ENCODE assay signal across 19 cellular contexts in the genomic region with DNA sequence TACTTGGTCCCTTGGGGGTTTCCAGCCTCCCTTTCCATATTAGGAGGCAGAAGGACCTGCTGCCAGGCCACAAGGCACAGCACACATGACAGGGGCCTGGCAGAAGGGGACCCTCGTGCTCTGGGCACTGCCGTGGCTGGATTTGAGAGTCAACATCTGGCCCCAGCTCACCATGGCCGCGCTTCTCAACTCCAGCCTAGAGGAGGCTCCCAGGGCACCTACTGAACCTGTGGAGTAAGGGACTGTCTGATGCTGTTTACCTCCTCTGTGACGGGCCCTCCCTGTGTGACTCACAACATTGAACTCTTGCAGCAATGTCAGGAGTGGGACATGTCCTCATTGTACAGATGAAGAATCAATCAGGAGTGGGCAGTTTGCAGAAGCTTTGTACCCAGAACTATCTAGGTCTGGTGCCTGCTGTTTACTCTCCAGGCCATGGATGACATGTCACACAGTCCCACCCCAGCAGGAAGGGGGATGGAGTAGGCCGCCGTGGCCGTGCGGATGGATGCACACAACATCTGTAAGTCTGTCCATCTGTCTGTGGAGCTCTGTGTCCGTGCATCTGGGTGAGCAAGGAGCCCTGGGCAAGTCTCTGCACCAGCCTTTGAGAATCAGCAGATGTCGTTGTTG.
DNase-seq lines count a peak whose midpoint lies in the region; ATAC-seq, FAIRE-seq and TF ChIP-seq lines count a peak whose summit lies in the region.
"Had no signal": no experiment of that assay in that cellular context is flagged by ENCODE, and none has a peak within 500 bp of the region (broad histone marks: within the 10 kb centered on the region; RNA-seq: fewer than 3 reads in every experiment).

No MANE protein-coding gene starts in this region.

- peaks cover 4% of the 10 kb centered on the region for H3F3A ChIP-seq in neural progenitor cell (ENCODE audit: low read depth)
- no peaks in the 10 kb centered on the region for H3F3A ChIP-seq in smooth muscle cell (ENCODE audit: low read depth)

- 91 to 96% methylated on average over 7 to 11 of the region's 11 CpGs for WGBS in endodermal cell (ENCODE audit: insufficient coverage in 1 of 2, insufficient read length in 1 of 2), 2 experiments
- WGBS in pancreas, 2 donors, result 65 to 73% methylated on average over 11 of the region's 11 CpGs
- 95% methylated on average over 11 of the region's 11 CpGs for WGBS in smooth muscle cell (ENCODE audit: low lambda C conversion rate)

- H3K4me1 Mint-ChIP-seq in endodermal cell, result no peaks in the 10 kb centered on the region
- H3K4me1 Mint-ChIP-seq in neural progenitor cell, result peaks cover 48% of the 10 kb centered on the region
- peaks cover 11% of the 10 kb centered on the region for H3K4me1 Mint-ChIP-seq in type B pancreatic cell (ENCODE audit: unreplicated experiment)
- H3K4me1 Mint-ChIP-seq: CD14-positive monocyte; CD4-positive, alpha-beta memory T cell had no signal

- H3K9me3 ChIP-seq in colonic mucosa (no peaks in the 10 kb centered on the region), endodermal cell (ENCODE audit: control insufficient read depth, low read length) (peaks cover 9% of the 10 kb centered on the region), neural progenitor cell (ENCODE audit: low read depth) (no peaks in the 10 kb centered on the region), pancreas (no peaks in the 10 kb centered on the region), smooth muscle cell (replicated peaks; ENCODE audit: low read depth) (no peaks in the 10 kb centered on the region)
- H3K9me3 ChIP-seq: HAP-1 had no signal

- H3K27me3 Mint-ChIP-seq in endodermal cell (ENCODE audit: insufficient read depth), result peaks cover 21% of the 10 kb centered on the region
- H3K27me3 Mint-ChIP-seq in neural progenitor cell (ENCODE audit: insufficient read depth, low read depth), result peaks cover 19% of the 10 kb centered on the region
- peaks cover 52% of the 10 kb centered on the region for H3K27me3 Mint-ChIP-seq in type B pancreatic cell

- no peaks in the 10 kb centered on the region for H3K27me3 ChIP-seq in colonic mucosa
- no peaks in the 10 kb centered on the region for H3K27me3 ChIP-seq in endodermal cell (ENCODE audit: control insufficient read depth, insufficient read depth, low read length, poor library complexity, severe bottlenecking)
- no peaks in the 10 kb centered on the region for H3K27me3 ChIP-seq in neural progenitor cell
- no peaks in the 10 kb centered on the region for H3K27me3 ChIP-seq in pancreas
- peaks cover 3% of the 10 kb centered on the region for H3K27me3 ChIP-seq in smooth muscle cell (ENCODE audit: low read depth)
- H3K27me3 ChIP-seq: BLaER1 had no signal

- peak; percentile 13 for DNase-seq in colonic mucosa
- DNase-seq in endodermal cell, result no peak
- no peak for DNase-seq in neural progenitor cell (ENCODE audit: low spot score)
- peak; percentile 58 for DNase-seq in type B pancreatic cell (ENCODE audit: extremely low spot score, unreplicated experiment)
- DNase-seq in pancreas, result no peak
- DNase-seq in effector CD4-positive, alpha-beta T cell, result no peak
- DNase-seq in smooth muscle cell (lab: John Stamatoyannopoulos, UW; ENCODE audit: unreplicated experiment), result no peak
- DNase-seq: 8988T; CD4-positive, alpha-beta memory T cell; DMS153; DMS79; GDM1; GM23248 had no signal

- H2AFZ ChIP-seq in neural progenitor cell (replicated peaks), result no peak overlapping the region
- no peak overlapping the region for H2AFZ ChIP-seq in smooth muscle cell (ENCODE audit: low read depth)
- H2AFZ ChIP-seq: GM23248 had no signal

- H3K27ac Mint-ChIP-seq in endodermal cell (no peak overlapping the region), neural progenitor cell (peak overlapping the region; percentile 33), type B pancreatic cell (no peak overlapping the region)
- H3K27ac Mint-ChIP-seq: CD14-positive monocyte; CD4-positive, alpha-beta memory T cell had no signal

- no peaks in the 10 kb centered on the region for H4K20me1 ChIP-seq in neural progenitor cell (ENCODE audit: low read depth)
- no peaks in the 10 kb centered on the region for H4K20me1 ChIP-seq in smooth muscle cell (ENCODE audit: low read depth)
- H4K20me1 ChIP-seq: BLaER1 had no signal

- H3K4me3 Mint-ChIP-seq in endodermal cell (no peak overlapping the region), neural progenitor cell (no peak overlapping the region), type B pancreatic cell (no peak overlapping the region)
- H3K4me3 Mint-ChIP-seq: CD14-positive monocyte; CD4-positive, alpha-beta memory T cell had no signal

- H3K36me3 Mint-ChIP-seq in endodermal cell (ENCODE audit: low read depth) (no peaks in the 10 kb centered on the region), neural progenitor cell (peaks cover 4% of the 10 kb centered on the region), type B pancreatic cell (no peaks in the 10 kb centered on the region)
- H3K36me3 Mint-ChIP-seq: CD14-positive monocyte; CD4-positive, alpha-beta memory T cell had no signal

- no peak for FAIRE-seq in pancreas (lab: Jason Lieb, UNC)
- FAIRE-seq: GM12892, GM18507 had no signal

- H3K9ac ChIP-seq in colonic mucosa (ENCODE audit: low read depth in 2 of 2, low read length in 2 of 2) (no peak overlapping the region), endodermal cell (ENCODE audit: extremely low read depth, low read length, poor library complexity, severe bottlenecking) (no peak overlapping the region), neural progenitor cell (no peak overlapping the region), smooth muscle cell (ENCODE audit: low read depth) (no peak overlapping the region)
- H3K9ac ChIP-seq: BLaER1, GM23248 had no signal

- H3K79me2 ChIP-seq in neural progenitor cell (ENCODE audit: low read depth), result no peaks in the 10 kb centered on the region
- H3K79me2 ChIP-seq in smooth muscle cell (ENCODE audit: low read depth), result no peaks in the 10 kb centered on the region

- H3K9me3 Mint-ChIP-seq in endodermal cell (peaks cover 26% of the 10 kb centered on the region), neural progenitor cell (peaks cover 19% of the 10 kb centered on the region), type B pancreatic cell (peaks cover 8% of the 10 kb centered on the region)

- no peak for ATAC-seq in pancreas
- ATAC-seq in GM21529 (IDR thresholded peaks at IDR 0.05; ENCODE audit: unreplicated experiment), result no peak

- H3K4me3 ChIP-seq in colonic mucosa (no peak overlapping the region), endodermal cell (ENCODE audit: low read length) (no peak overlapping the region), neural progenitor cell (no peak overlapping the region), pancreas (no peak overlapping the region), smooth muscle cell (no peak overlapping the region)
- H3K4me3 ChIP-seq: BLaER1, GM23248, HAP-1 had no signal

- H3K4me2 ChIP-seq in neural progenitor cell, result no peak overlapping the region
- no peak overlapping the region for H3K4me2 ChIP-seq in smooth muscle cell
- H3K4me2 ChIP-seq: BLaER1 had no signal

- H3K36me3 ChIP-seq in colonic mucosa (no peaks in the 10 kb centered on the region), endodermal cell (ENCODE audit: control insufficient read depth, insufficient read depth, low read length) (no peaks in the 10 kb centered on the region), neural progenitor cell (no peaks in the 10 kb centered on the region), pancreas (no peaks in the 10 kb centered on the region), smooth muscle cell (ENCODE audit: low read depth) (no peaks in the 10 kb centered on the region)
- H3K36me3 ChIP-seq: BLaER1, HAP-1 had no signal

- H3K27ac ChIP-seq in colonic mucosa, result no peak overlapping the region
- peak overlapping the region; percentile 7 for H3K27ac ChIP-seq in endodermal cell (ENCODE audit: low read depth, low read length)
- H3K27ac ChIP-seq in neural progenitor cell, result no peak overlapping the region
- no peak overlapping the region for H3K27ac ChIP-seq in pancreas
- H3K27ac ChIP-seq in smooth muscle cell (ENCODE audit: low read depth), result no peak overlapping the region
- H3K27ac ChIP-seq: BLaER1, GM23248 had no signal

- intact Hi-C loops in colonic mucosa (cut with DNase I), result no loop called here
- intact Hi-C loops in pancreas (cut with DNase I), result no loop called here

- TF ChIP-seq CTCF in colonic mucosa (IDR thresholded peaks at IDR 0.05) (no peak), endodermal cell (conservative IDR thresholded peaks at IDR 0.05) (no peak), neural progenitor cell (IDR thresholded peaks at IDR 0.05) (no peak), type B pancreatic cell (conservative IDR thresholded peaks at IDR 0.05) (no peak), pancreas (IDR thresholded peaks at IDR 0.05) (no peak), smooth muscle cell (IDR thresholded peaks at IDR 0.05; ENCODE audit: borderline replicate concordance, insufficient read depth, poor library complexity, severe bottlenecking) (no peak)

- no peaks in the 10 kb centered on the region for H3K4me1 ChIP-seq in colonic mucosa
- H3K4me1 ChIP-seq in endodermal cell (ENCODE audit: control insufficient read depth, insufficient read depth, low read length), result no peaks in the 10 kb centered on the region
- peaks cover 11% of the 10 kb centered on the region for H3K4me1 ChIP-seq in neural progenitor cell
- H3K4me1 ChIP-seq in pancreas, result no peaks in the 10 kb centered on the region
- no peaks in the 10 kb centered on the region for H3K4me1 ChIP-seq in smooth muscle cell (ENCODE audit: low read depth)
- H3K4me1 ChIP-seq: HAP-1 had no signal

Comparison
In these comparisons a context has a peak if more than half of its experiments do, and no peak if none do; other contexts are left out.
1. DNase-seq: peak in colonic mucosa (single experiment) and type B pancreatic cell (single experiment); none in endodermal cell (single experiment), neural progenitor cell (single experiment), pancreas (0 of 6), effector CD4-positive, alpha-beta T cell (single experiment) and smooth muscle cell (single experiment).